ENCODE assay signal across 1 cellular context in the genomic region with DNA sequence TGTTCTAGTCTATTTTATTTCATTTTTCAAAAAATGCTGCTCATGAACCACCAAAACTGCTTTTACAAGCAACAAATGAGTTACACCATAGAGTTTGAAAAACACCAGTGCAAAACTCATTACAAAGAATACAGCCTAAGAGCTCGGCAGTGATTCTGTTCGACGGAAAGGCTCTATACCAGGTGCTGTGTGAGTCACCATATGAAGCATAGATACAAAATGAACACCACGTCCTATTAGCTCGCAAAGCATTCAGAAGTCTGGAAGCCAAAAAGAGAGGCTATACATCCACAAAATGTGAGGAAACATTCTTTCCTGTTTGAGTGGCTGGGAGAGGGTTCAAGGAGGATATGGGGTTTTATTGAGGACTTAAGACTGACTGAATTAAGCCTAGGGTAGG.
TF ChIP-seq lines count a peak whose summit lies in the region.

No MANE protein-coding gene starts in this region.

TF ChIP-seq in IMR-90, 13 proteins besides CTCF, POLR2A, EP300 and RAD21 (continued from another document):
- no peak for TF ChIP-seq USF2 (IDR thresholded peaks at IDR 0.05; ENCODE audit: low read depth, low read length)
- TF ChIP-seq FOS (IDR thresholded peaks at IDR 0.05; ENCODE audit: low read depth, low read length), result no peak
